Comparison of ENCODE assay signal across 1 cellular context in genomic region chr4:40178672-40179071, GRCh38.
TF ChIP-seq lines count a peak whose summit lies in the region.

No MANE protein-coding gene starts in this region.

TF ChIP-seq in IMR-90, 13 proteins besides CTCF, POLR2A, EP300 and RAD21:
- no peak for TF ChIP-seq MAFK (IDR thresholded peaks at IDR 0.05; ENCODE audit: low read depth, low read length)
- no peak for TF ChIP-seq MXI1 (IDR thresholded peaks at IDR 0.05; ENCODE audit: borderline replicate concordance, low read depth, low read length)
